ENCODE assay signal across 11 cellular contexts in the genomic region with DNA sequence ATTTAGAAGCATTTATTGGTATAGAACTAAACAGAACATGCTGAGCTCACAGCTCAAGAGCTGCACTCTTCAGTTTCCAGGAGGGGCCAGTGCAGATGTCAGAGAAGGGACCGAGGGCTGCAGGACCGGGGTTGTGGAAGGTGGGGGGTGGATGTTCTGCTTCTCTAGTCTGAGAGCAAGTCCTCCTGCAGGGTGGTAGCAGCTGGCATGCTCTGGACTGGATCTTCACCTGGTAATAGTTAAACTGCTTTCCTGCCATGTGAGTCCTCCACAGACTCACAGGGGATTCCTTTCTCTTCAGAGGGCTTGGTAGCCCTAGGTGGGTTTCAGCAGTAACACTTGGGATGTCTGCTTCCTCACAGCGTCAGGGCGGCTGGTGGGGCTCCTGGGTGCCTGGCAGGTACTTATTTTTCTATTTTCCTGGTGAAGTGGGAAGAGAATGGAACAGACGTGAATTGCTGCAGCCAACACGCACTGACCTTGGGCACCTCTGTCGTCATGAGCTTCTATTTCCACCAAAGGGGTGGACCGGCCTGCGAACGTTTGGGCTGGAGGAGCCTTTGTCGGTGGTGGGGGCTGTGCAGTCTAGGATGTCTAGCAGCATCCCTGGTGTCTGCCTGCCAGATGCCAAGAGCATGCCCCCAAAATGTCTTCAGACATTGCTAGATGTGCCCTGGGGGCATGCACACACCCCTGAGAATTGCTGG. TPM values are rescaled to one million over a fixed set of nuclear protein-coding genes. Genes with fewer than 3 reads are reported as not detected.
DNase-seq lines count a peak whose midpoint lies in the region; ATAC-seq and TF ChIP-seq lines count a peak whose summit lies in the region.
"Had no signal": no experiment of that assay in that cellular context is flagged by ENCODE, and none has a peak within 500 bp of the region (broad histone marks: within the 10 kb centered on the region; RNA-seq: fewer than 3 reads in every experiment).

No MANE protein-coding gene starts in this region.

- H3K4me1 Mint-ChIP-seq in activated CD4-positive, alpha-beta T cell treated with anti-CD3 and anti-CD28 coated beads, Interleukin-2, amount 10 ng/mL, durations not matched to agents 7 days and 5 days, result peaks cover 49% of the 10 kb centered on the region

- peaks cover 6% of the 10 kb centered on the region for H3K36me3 ChIP-seq in upper lobe of right lung

- H3K36me3 Mint-ChIP-seq in activated CD4-positive, alpha-beta T cell treated with anti-CD3 and anti-CD28 coated beads, Interleukin-2, amount 10 ng/mL, durations not matched to agents 7 days and 5 days (ENCODE audit: low read depth), result peaks cover 17% of the 10 kb centered on the region

- intact Hi-C loops in sciatic nerve (cut with DNase I), result no loop called here
- intact Hi-C loops in upper lobe of right lung (cut with DNase I), result no loop called here

- ATAC-seq in sciatic nerve (no peak), HG03521 (IDR thresholded peaks at IDR 0.05; ENCODE audit: unreplicated experiment) (no peak), upper lobe of right lung (no peak)
- ATAC-seq: left lung had no signal

- no peaks in the 10 kb centered on the region for H3K27me3 ChIP-seq in upper lobe of right lung
- H3K27me3 ChIP-seq: left lung had no signal

- no peaks in the 10 kb centered on the region for H3K27me3 Mint-ChIP-seq in activated CD4-positive, alpha-beta T cell treated with anti-CD3 and anti-CD28 coated beads, Interleukin-2, amount 10 ng/mL, durations not matched to agents 7 days and 5 days

- DNase-seq in activated CD4-positive, alpha-beta T cell treated with anti-CD3 and anti-CD28 coated beads, Interleukin-2, amount 10 ng/mL, durations not matched to agents 7 days and 5 days, result no peak
- no peak for DNase-seq in activated CD4-positive, alpha-beta T cell treated with anti-CD3 and anti-CD28 coated beads for 48 hours
- DNase-seq in RWPE1 (ENCODE audit: low spot score) (no peak), epithelial cell of proximal tubule (ENCODE audit: low read depth) (no peak), sciatic nerve (ENCODE audit: low spot score) (peak; percentile 53), upper lobe of right lung (no peak), NCI-H146 (lab: John Stamatoyannopoulos, UW) (no peak)
- DNase-seq: activated CD4-positive, alpha-beta T cell treated with anti-CD3 and anti-CD28 coated beads, Interleukin-2, amount 50 U/mL, for 4 hours; NCI-H1694 treated with DMSO at 0.1 percent for 48 hours had no signal

- peak overlapping the region; percentile 94 for H3K4me3 ChIP-seq in epithelial cell of proximal tubule (ENCODE audit: low read depth, low read length)
- H3K4me3 ChIP-seq in upper lobe of right lung, result no peak overlapping the region

- peaks cover under 1% of the 10 kb centered on the region for H3K9me3 Mint-ChIP-seq in activated CD4-positive, alpha-beta T cell treated with anti-CD3 and anti-CD28 coated beads, Interleukin-2, amount 10 ng/mL, durations not matched to agents 7 days and 5 days

- H3K27ac Mint-ChIP-seq in activated CD4-positive, alpha-beta T cell treated with anti-CD3 and anti-CD28 coated beads, Interleukin-2, amount 10 ng/mL, durations not matched to agents 7 days and 5 days, result peak overlapping the region; percentile 83

- POLR2A ChIA-PET in activated CD4-positive, alpha-beta T cell treated with anti-CD3 and anti-CD28 coated beads, Interleukin-2, amount 10 ng/mL, durations not matched to agents 7 days and 5 days (lab: Charles Lee), result no interaction called here
- POLR2A ChIA-PET in RWPE1 (lab: Yijun Ruan, JAX; ENCODE audit: low non-redundant PET), result no interaction called here

- CTCF ChIA-PET in activated CD4-positive, alpha-beta T cell treated with anti-CD3 and anti-CD28 coated beads, Interleukin-2, amount 10 ng/mL, durations not matched to agents 7 days and 5 days (lab: Charles Lee), result interaction anchor here (0.6 to 1.4 kb wide), 5 partner anchors 18 to 441 kb away, joined by 3 to 4 read pairs (median 3); no protein-coding TSS in a partner anchor
- CTCF ChIA-PET in RWPE1 (lab: Yijun Ruan, JAX), result no interaction called here

- H3K4me1 ChIP-seq in upper lobe of right lung, result peaks cover 40% of the 10 kb centered on the region

- H3K4me3 Mint-ChIP-seq in activated CD4-positive, alpha-beta T cell treated with anti-CD3 and anti-CD28 coated beads, Interleukin-2, amount 10 ng/mL, durations not matched to agents 7 days and 5 days, result peak overlapping the region; percentile 85

- no peaks in the 10 kb centered on the region for H3K9me3 ChIP-seq in upper lobe of right lung
- H3K9me3 ChIP-seq: left lung had no signal

- TF ChIP-seq CTCF in RWPE1 (conservative IDR thresholded peaks at IDR 0.05; ENCODE audit: low read depth) (no peak), epithelial cell of proximal tubule (conservative IDR thresholded peaks at IDR 0.05; ENCODE audit: low read depth, low read length) (no peak), upper lobe of right lung (IDR thresholded peaks at IDR 0.05) (no peak)

- H3K27ac ChIP-seq in RWPE1, result peak overlapping the region; percentile 59
- no peak overlapping the region for H3K27ac ChIP-seq in upper lobe of right lung
- H3K27ac ChIP-seq: left lung had no signal

RNA-seq across cellular contexts. Expression of gene MAEA, which starts 2.5 kb away (rescaled TPM):
- 10 to 100 TPM; 63.8 to 69.0 TPM for total RNA-seq in activated CD4-positive, alpha-beta T cell treated with anti-CD3 and anti-CD28 coated beads, Interleukin-2, amount 10 ng/mL, durations not matched to agents 7 days and 5 days
- 72.3 and 114 TPM in 2 replicates for total RNA-seq in epithelial cell of proximal tubule
- total RNA-seq in sciatic nerve, result 68.6 TPM
- total RNA-seq in upper lobe of right lung, result 63.2 TPM

RNA-seq across cellular contexts. Expression of gene CTBP1, which starts 43.2 kb away (rescaled TPM):
- total RNA-seq in activated CD4-positive, alpha-beta T cell treated with anti-CD3 and anti-CD28 coated beads, Interleukin-2, amount 10 ng/mL, durations not matched to agents 7 days and 5 days, result 100 to 1,000 TPM; 223 to 242 TPM
- total RNA-seq in epithelial cell of proximal tubule (272 and 334 TPM in 2 replicates), sciatic nerve (143 TPM), upper lobe of right lung (169 TPM)

RNA-seq across cellular contexts. Expression of gene UVSSA, which starts 54.9 kb away (rescaled TPM):
- 10 to 100 TPM; 19.1 to 23.0 TPM for total RNA-seq in activated CD4-positive, alpha-beta T cell treated with anti-CD3 and anti-CD28 coated beads, Interleukin-2, amount 10 ng/mL, durations not matched to agents 7 days and 5 days
- total RNA-seq in epithelial cell of proximal tubule (3.5 and 4.0 TPM in 2 replicates), sciatic nerve (33.5 TPM), upper lobe of right lung (28.3 TPM)
